ENCODE assay signal across 24 cellular contexts in genomic region chr13:51564252-51564651, GRCh38.
"Had no signal": no experiment of that assay in that cellular context is flagged by ENCODE, and none has a peak within 500 bp of the region (broad histone marks: within the 10 kb centered on the region; RNA-seq: fewer than 3 reads in every experiment).

No MANE protein-coding gene starts in this region.

- H3K27ac Mint-ChIP-seq: activated CD4-positive, alpha-beta memory T cell treated with anti-CD3 and anti-CD28 coated beads for 36 hours; activated naive CD4-positive, alpha-beta T cell treated with anti-CD3 and anti-CD28 coated beads, Interleukin-2, amount 10 ng/mL, durations not matched to agents 7 days and 5 days; activated naive CD8-positive, alpha-beta T cell treated with anti-CD3 and anti-CD28 coated beads for 36 hours; activated T-helper 2 cell treated with anti-CD3 and anti-CD28 coated beads, Interferon-gamma antibody, Interleukin-2, Interleukin-4, amounts not matched to agents 10 μg/mL and 5 μg/mL and 100 μg/mL, durations not matched to agents 14 hours and 24 hours and 36 hours; T-helper 17 cell; WTC11 had no signal

- H3K4me3 Mint-ChIP-seq: activated CD4-positive, alpha-beta memory T cell treated with anti-CD3 and anti-CD28 coated beads for 36 hours; activated naive CD4-positive, alpha-beta T cell treated with anti-CD3 and anti-CD28 coated beads, Interleukin-2, amount 10 ng/mL, durations not matched to agents 7 days and 5 days; activated naive CD8-positive, alpha-beta T cell treated with anti-CD3 and anti-CD28 coated beads for 36 hours; T-helper 17 cell; WTC11 had no signal

- H3K27me3 ChIP-seq: brain microvascular endothelial cell, SJSA1 had no signal

- H3K4me3 ChIP-seq: cardiac muscle cell, SJSA1 had no signal

- H3K36me3 ChIP-seq: brain microvascular endothelial cell, cardiac muscle cell, SJSA1 had no signal

- H3K27me3 Mint-ChIP-seq: activated CD4-positive, alpha-beta memory T cell treated with anti-CD3 and anti-CD28 coated beads for 36 hours; activated naive CD4-positive, alpha-beta T cell treated with anti-CD3 and anti-CD28 coated beads, Interleukin-2, amount 10 ng/mL, durations not matched to agents 7 days and 5 days; T-helper 17 cell had no signal

- H3K9me3 Mint-ChIP-seq: activated CD4-positive, alpha-beta memory T cell treated with anti-CD3 and anti-CD28 coated beads for 36 hours had no signal

- H3K36me3 Mint-ChIP-seq: activated CD4-positive, alpha-beta memory T cell treated with anti-CD3 and anti-CD28 coated beads for 36 hours; activated naive CD4-positive, alpha-beta T cell treated with anti-CD3 and anti-CD28 coated beads, Interleukin-2, amount 10 ng/mL, durations not matched to agents 7 days and 5 days; activated naive CD8-positive, alpha-beta T cell treated with anti-CD3 and anti-CD28 coated beads for 36 hours had no signal

- H3K9me3 ChIP-seq: SJSA1 had no signal

- DNase-seq: activated CD4-positive, alpha-beta memory T cell treated with anti-CD3 and anti-CD28 coated beads for 36 hours; activated CD4-positive, alpha-beta T cell treated with anti-CD3 and anti-CD28 coated beads for 48 hours; activated CD4-positive, CD25-positive, alpha-beta regulatory T cell treated with anti-CD3 and anti-CD28 coated beads, Interleukin-2, amount 50 U/mL, for 72 hours; activated CD8-positive, alpha-beta memory T cell treated with anti-CD3 and anti-CD28 coated beads for 24 hours; activated gamma-delta T cell treated with Interleukin-2 at 50 U/mL for 16 hours; activated naive CD4-positive, alpha-beta T cell treated with anti-CD3 and anti-CD28 coated beads, Interleukin-2, amount 10 ng/mL, durations not matched to agents 7 days and 5 days; activated naive CD8-positive, alpha-beta T cell treated with anti-CD3 and anti-CD28 coated beads for 36 hours; activated T-cell treated with anti-CD3 and anti-CD28 coated beads, Interleukin-2, amount 50 U/mL, for 48 hours; brain microvascular endothelial cell; NCI-H1105 treated with DMSO at 0.1 percent for 48 hours; NCI-H1436 treated with DMSO at 0.1 percent for 48 hours; NCI-H187; NCI-H2081; NCI-H510A treated with DMSO at 0.1 percent for 48 hours; NCI-H69; NK-92 treated with Interleukin-12 subunit alpha and Interleukin-12 subunit beta, amount 100 ng/mL, for 24 hours; OCI-M1; SHP77; T-helper 17 cell; T-helper 9 cell had no signal

- H3K4me1 Mint-ChIP-seq: WTC11 had no signal

- H3K27ac ChIP-seq: brain microvascular endothelial cell, cardiac muscle cell, SJSA1 had no signal

- ATAC-seq: T-helper 17 cell, WTC11 had no signal
